1 cellular context compared by ENCODE assay signal in the genomic region with DNA sequence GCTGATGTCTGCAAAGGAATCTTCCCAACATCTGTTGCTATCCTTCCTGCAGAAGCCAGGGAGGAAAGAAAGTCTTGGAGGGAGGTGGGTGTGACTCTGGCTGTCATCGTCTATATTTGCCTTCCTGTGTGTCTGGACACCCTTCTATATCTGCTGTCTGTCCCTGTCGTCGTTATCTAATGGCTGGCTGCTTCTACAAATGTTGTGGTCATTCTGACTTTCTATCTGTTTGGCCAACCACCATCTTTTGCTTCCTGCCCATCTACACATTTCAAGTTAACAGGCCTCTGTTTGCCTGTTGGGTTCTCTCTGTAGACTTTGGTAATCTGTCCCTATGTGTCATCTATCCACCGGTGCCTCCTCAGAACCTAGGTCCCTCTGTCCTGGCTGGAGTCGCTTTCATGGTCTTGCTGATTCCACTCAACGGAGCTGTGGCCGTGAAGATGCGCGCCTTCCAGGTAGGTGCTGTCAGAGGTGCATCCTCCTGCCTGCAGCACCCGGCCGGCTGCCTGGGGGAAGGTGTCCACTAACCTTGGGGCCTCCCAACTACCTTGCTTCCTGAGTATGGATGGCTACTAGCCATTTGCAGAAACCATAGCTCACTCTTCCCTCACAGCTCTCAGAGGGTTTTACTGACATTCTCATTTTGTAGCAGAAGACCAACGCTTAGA.
TF ChIP-seq lines count a peak whose summit lies in the region.

No MANE protein-coding gene starts in this region.

TF ChIP-seq in K562, 482 proteins besides CTCF, POLR2A, EP300 and RAD21 (continued from another document and continues in another):
- TF ChIP-seq, protein P1, sequence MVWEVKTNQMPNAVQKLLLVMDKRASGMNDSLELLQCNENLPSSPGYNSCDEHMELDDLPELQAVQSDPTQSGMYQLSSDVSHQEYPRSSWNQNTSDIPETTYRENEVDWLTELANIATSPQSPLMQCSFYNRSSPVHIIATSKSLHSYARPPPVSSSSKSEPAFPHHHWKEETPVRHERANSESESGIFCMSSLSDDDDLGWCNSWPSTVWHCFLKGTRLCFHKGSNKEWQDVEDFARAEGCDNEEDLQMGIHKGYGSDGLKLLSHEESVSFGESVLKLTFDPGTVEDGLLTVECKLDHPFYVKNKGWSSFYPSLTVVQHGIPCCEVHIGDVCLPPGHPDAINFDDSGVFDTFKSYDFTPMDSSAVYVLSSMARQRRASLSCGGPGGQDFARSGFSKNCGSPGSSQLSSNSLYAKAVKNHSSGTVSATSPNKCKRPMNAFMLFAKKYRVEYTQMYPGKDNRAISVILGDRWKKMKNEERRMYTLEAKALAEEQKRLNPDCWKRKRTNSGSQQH (CRISPR knock-in tag; IDR thresholded peaks at IDR 0.05): no peak
- TF ChIP-seq ILF3 (IDR thresholded peaks at IDR 0.05; ENCODE audit: borderline replicate concordance) (no peak), YY1 (IDR thresholded peaks at IDR 0.05; ENCODE audit: borderline replicate concordance in 1 of 3, control insufficient read depth in 1 of 3, extremely low read depth in 1 of 3, insufficient read depth in 3 of 3, insufficient read length in 1 of 3, insufficient replicate concordance in 2 of 3, low read depth in 1 of 3, low read length in 2 of 3) (peak in 1 of 3 experiments; percentile 44), GATA2 (CRISPR knock-in tag; IDR thresholded peaks at IDR 0.05) (0 out of 2 replicates have a peak, but pooled peaks have one; percentile 40), SMAD4 (CRISPR knock-in tag; conservative IDR thresholded peaks at IDR 0.05) (peak; percentile 82), POLR3G (IDR thresholded peaks at IDR 0.05; ENCODE audit: extremely low read depth, insufficient read length, insufficient replicate concordance) (no peak), XRCC3 (IDR thresholded peaks at IDR 0.05) (no peak), LARP7 (IDR thresholded peaks at IDR 0.05) (no peak), ILK (tag; IDR thresholded peaks at IDR 0.05; ENCODE audit: borderline replicate concordance, low read depth) (no peak), E2F3 (CRISPR knock-in tag; IDR thresholded peaks at IDR 0.05) (no peak), ETV5 (CRISPR knock-in tag; IDR thresholded peaks at IDR 0.05; ENCODE audit: low read depth) (peak; percentile 80), MED1 (CRISPR knock-in tag; IDR thresholded peaks at IDR 0.05; ENCODE audit: borderline replicate concordance) (no peak), HCFC1 (IDR thresholded peaks at IDR 0.05; ENCODE audit: low read depth, low read length) (no peak), ZBTB8A (IDR thresholded peaks at IDR 0.05; ENCODE audit: partially characterized antibody) (no peak), TAL1 (IDR thresholded peaks at IDR 0.05) (peak; percentile 51; the same call in 1 of the 2 replicates), SRSF1 (IDR thresholded peaks at IDR 0.05; ENCODE audit: low read depth, low read length) (no peak), KLF16 (IDR thresholded peaks at IDR 0.05) (no peak), STAG1 (CRISPR knock-in tag; IDR thresholded peaks at IDR 0.05; ENCODE audit: borderline replicate concordance) (no peak), ESRRB (CRISPR knock-in tag; IDR thresholded peaks at IDR 0.05; ENCODE audit: borderline replicate concordance) (no peak), MCM3 (IDR thresholded peaks at IDR 0.05) (no peak), CBFA2T3 (IDR thresholded peaks at IDR 0.05) (peak; percentile 89), RCOR1 (IDR thresholded peaks at IDR 0.05; ENCODE audit: borderline replicate concordance in 1 of 2, low read depth in 2 of 2, low read length in 2 of 2) (peak in 1 of 2 experiments; percentile 56; a peak in 1 of 4 replicates), ZNF232 (CRISPR knock-in tag; IDR thresholded peaks at IDR 0.05) (no peak), ETS2 (tag; IDR thresholded peaks at IDR 0.05; ENCODE audit: borderline replicate concordance, poor library complexity, severe bottlenecking) (no peak), SOX6 (IDR thresholded peaks at IDR 0.05) (no peak), TFAM (CRISPR knock-in tag; conservative IDR thresholded peaks at IDR 0.05) (no peak), GATAD2A (IDR thresholded peaks at IDR 0.05) (no peak), POLR3A (IDR thresholded peaks at IDR 0.05; ENCODE audit: borderline replicate concordance, extremely low read depth, insufficient read depth, insufficient read length) (no peak), ZNF354B (CRISPR knock-in tag; IDR thresholded peaks at IDR 0.05) (no peak), TCF3 (CRISPR knock-in tag; IDR thresholded peaks at IDR 0.05) (peak; percentile 88), CTBP1 (IDR thresholded peaks at IDR 0.05; ENCODE audit: borderline replicate concordance) (peak; percentile 38; the same call in 1 of the 2 replicates), CBX8 (IDR thresholded peaks at IDR 0.05; ENCODE audit: borderline replicate concordance, extremely low read depth, low read depth, low read length, poor library complexity, severe bottlenecking) (no peak), ZNF384 (IDR thresholded peaks at IDR 0.05; ENCODE audit: low read depth, low read length) (no peak), U2AF1 (optimal IDR thresholded peaks at IDR 0.05; ENCODE audit: low read depth, low read length) (no peak), KDM4B (IDR thresholded peaks at IDR 0.05; ENCODE audit: borderline replicate concordance in 2 of 2, low read depth in 1 of 2) (no peak), CREM (IDR thresholded peaks at IDR 0.05; ENCODE audit: low read depth) (peak; percentile 37), EHMT2 (IDR thresholded peaks at IDR 0.05) (peak; percentile 81; the same call in 1 of the 2 replicates), ZFX (CRISPR knock-in tag; IDR thresholded peaks at IDR 0.05) (no peak), NFATC3 (IDR thresholded peaks at IDR 0.05) (no peak), ZNF717 (CRISPR knock-in tag; IDR thresholded peaks at IDR 0.05) (no peak)
- TF ChIP-seq, protein P2, sequence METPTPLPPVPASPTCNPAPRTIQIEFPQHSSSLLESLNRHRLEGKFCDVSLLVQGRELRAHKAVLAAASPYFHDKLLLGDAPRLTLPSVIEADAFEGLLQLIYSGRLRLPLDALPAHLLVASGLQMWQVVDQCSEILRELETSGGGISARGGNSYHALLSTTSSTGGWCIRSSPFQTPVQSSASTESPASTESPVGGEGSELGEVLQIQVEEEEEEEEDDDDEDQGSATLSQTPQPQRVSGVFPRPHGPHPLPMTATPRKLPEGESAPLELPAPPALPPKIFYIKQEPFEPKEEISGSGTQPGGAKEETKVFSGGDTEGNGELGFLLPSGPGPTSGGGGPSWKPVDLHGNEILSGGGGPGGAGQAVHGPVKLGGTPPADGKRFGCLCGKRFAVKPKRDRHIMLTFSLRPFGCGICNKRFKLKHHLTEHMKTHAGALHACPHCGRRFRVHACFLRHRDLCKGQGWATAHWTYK (CRISPR knock-in tag; IDR thresholded peaks at IDR 0.05): 0 out of 2 replicates have a peak, but pooled peaks have one; percentile 34
- TF ChIP-seq, protein P3, sequence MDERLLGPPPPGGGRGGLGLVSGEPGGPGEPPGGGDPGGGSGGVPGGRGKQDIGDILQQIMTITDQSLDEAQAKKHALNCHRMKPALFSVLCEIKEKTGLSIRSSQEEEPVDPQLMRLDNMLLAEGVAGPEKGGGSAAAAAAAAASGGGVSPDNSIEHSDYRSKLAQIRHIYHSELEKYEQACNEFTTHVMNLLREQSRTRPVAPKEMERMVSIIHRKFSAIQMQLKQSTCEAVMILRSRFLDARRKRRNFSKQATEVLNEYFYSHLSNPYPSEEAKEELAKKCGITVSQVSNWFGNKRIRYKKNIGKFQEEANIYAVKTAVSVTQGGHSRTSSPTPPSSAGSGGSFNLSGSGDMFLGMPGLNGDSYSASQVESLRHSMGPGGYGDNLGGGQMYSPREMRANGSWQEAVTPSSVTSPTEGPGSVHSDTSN (CRISPR knock-in tag; IDR thresholded peaks at IDR 0.05; ENCODE audit: low read depth): no peak
- TF ChIP-seq, protein P3 (tag; conservative IDR thresholded peaks at IDR 0.05; ENCODE audit: low read depth): no peak
- TF ChIP-seq, protein P4, sequence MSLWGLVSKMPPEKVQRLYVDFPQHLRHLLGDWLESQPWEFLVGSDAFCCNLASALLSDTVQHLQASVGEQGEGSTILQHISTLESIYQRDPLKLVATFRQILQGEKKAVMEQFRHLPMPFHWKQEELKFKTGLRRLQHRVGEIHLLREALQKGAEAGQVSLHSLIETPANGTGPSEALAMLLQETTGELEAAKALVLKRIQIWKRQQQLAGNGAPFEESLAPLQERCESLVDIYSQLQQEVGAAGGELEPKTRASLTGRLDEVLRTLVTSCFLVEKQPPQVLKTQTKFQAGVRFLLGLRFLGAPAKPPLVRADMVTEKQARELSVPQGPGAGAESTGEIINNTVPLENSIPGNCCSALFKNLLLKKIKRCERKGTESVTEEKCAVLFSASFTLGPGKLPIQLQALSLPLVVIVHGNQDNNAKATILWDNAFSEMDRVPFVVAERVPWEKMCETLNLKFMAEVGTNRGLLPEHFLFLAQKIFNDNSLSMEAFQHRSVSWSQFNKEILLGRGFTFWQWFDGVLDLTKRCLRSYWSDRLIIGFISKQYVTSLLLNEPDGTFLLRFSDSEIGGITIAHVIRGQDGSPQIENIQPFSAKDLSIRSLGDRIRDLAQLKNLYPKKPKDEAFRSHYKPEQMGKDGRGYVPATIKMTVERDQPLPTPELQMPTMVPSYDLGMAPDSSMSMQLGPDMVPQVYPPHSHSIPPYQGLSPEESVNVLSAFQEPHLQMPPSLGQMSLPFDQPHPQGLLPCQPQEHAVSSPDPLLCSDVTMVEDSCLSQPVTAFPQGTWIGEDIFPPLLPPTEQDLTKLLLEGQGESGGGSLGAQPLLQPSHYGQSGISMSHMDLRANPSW (CRISPR knock-in tag; IDR thresholded peaks at IDR 0.05): no peak
- TF ChIP-seq, protein P5, sequence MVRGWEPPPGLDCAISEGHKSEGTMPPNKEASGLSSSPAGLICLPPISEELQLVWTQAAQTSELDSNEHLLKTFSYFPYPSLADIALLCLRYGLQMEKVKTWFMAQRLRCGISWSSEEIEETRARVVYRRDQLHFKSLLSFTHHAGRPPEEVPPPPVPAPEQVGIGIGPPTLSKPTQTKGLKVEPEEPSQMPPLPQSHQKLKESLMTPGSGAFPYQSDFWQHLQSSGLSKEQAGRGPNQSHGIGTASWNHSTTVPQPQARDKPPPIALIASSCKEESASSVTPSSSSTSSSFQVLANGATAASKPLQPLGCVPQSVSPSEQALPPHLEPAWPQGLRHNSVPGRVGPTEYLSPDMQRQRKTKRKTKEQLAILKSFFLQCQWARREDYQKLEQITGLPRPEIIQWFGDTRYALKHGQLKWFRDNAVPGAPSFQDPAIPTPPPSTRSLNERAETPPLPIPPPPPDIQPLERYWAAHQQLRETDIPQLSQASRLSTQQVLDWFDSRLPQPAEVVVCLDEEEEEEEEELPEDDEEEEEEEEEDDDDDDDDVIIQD (CRISPR knock-in tag; IDR thresholded peaks at IDR 0.05): no peak
- TF ChIP-seq, protein P6, sequence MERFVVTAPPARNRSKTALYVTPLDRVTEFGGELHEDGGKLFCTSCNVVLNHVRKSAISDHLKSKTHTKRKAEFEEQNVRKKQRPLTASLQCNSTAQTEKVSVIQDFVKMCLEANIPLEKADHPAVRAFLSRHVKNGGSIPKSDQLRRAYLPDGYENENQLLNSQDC (CRISPR knock-in tag; IDR thresholded peaks at IDR 0.05): no peak
- TF ChIP-seq, protein P7, sequence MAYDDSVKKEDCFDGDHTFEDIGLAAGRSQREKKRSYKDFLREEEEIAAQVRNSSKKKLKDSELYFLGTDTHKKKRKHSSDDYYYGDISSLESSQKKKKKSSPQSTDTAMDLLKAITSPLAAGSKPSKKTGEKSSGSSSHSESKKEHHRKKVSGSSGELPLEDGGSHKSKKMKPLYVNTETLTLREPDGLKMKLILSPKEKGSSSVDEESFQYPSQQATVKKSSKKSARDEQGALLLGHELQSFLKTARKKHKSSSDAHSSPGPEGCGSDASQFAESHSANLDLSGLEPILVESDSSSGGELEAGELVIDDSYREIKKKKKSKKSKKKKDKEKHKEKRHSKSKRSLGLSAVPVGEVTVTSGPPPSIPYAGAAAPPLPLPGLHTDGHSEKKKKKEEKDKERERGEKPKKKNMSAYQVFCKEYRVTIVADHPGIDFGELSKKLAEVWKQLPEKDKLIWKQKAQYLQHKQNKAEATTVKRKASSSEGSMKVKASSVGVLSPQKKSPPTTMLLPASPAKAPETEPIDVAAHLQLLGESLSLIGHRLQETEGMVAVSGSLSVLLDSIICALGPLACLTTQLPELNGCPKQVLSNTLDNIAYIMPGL (CRISPR knock-in tag; IDR thresholded peaks at IDR 0.05): no peak
- TF ChIP-seq, protein P8, sequence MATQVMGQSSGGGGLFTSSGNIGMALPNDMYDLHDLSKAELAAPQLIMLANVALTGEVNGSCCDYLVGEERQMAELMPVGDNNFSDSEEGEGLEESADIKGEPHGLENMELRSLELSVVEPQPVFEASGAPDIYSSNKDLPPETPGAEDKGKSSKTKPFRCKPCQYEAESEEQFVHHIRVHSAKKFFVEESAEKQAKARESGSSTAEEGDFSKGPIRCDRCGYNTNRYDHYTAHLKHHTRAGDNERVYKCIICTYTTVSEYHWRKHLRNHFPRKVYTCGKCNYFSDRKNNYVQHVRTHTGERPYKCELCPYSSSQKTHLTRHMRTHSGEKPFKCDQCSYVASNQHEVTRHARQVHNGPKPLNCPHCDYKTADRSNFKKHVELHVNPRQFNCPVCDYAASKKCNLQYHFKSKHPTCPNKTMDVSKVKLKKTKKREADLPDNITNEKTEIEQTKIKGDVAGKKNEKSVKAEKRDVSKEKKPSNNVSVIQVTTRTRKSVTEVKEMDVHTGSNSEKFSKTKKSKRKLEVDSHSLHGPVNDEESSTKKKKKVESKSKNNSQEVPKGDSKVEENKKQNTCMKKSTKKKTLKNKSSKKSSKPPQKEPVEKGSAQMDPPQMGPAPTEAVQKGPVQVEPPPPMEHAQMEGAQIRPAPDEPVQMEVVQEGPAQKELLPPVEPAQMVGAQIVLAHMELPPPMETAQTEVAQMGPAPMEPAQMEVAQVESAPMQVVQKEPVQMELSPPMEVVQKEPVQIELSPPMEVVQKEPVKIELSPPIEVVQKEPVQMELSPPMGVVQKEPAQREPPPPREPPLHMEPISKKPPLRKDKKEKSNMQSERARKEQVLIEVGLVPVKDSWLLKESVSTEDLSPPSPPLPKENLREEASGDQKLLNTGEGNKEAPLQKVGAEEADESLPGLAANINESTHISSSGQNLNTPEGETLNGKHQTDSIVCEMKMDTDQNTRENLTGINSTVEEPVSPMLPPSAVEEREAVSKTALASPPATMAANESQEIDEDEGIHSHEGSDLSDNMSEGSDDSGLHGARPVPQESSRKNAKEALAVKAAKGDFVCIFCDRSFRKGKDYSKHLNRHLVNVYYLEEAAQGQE (CRISPR knock-in tag; IDR thresholded peaks at IDR 0.05; ENCODE audit: low read depth): no peak
- TF ChIP-seq, protein P9, sequence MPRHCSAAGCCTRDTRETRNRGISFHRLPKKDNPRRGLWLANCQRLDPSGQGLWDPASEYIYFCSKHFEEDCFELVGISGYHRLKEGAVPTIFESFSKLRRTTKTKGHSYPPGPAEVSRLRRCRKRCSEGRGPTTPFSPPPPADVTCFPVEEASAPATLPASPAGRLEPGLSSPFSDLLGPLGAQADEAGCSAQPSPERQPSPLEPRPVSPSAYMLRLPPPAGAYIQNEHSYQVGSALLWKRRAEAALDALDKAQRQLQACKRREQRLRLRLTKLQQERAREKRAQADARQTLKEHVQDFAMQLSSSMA (CRISPR knock-in tag; IDR thresholded peaks at IDR 0.05): no peak
